5 cellular contexts compared by ENCODE assay signal in the genomic region with DNA sequence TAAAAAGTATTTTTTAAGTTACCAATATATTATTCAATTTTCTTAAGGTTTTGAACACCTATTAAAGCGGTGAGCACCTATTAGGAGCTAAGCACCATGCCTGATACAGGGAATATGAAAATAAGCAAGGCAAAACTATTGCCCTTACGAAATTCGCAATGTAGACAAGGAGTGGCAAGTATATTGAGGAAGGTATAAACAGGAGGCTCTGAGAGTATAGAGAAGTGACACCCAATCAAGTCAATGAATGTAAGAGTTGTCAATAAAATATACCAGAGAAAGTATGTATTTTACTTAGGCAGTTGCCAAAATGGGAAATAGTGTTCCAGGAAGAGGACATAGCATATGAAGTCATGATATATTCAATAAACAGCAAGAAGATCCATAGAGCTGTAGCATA.
"Had no signal": no experiment of that assay in that cellular context is flagged by ENCODE, and none has a peak within 500 bp of the region (broad histone marks: within the 10 kb centered on the region; RNA-seq: fewer than 3 reads in every experiment).

No MANE protein-coding gene starts in this region.

- H3K4me3 ChIP-seq: GM23338, K562 had no signal

- H3K4me3 Mint-ChIP-seq: GM23338, H9 had no signal

- ATAC-seq: GM23338 had no signal

- H3K9me3 Mint-ChIP-seq: GM23338, H9 had no signal

- H3K27ac Mint-ChIP-seq: GM23338, H9 had no signal

- DNase-seq: H9, HCEC 1CT, IMR-90 had no signal
